In the genomic region with DNA sequence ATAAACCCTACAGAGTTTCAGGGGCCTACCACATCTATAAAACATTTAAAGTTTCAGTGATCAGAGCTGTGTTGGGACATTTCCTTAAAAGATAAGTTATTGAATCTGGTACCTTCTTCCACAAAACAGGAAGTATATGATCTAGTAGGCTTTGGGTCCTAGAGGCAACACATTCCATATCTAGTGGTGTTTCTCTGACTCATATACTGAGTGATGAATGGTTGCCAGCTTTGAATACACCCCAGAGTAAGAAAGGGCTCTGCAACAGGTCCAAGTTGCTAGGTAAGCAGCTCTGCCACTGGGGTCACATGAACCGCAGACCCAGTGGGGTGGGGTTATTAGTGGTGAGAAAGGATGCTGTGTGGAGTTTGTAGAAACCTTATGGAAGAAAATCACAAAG, we compare ENCODE assay signal across 23 cellular contexts. TPM values are rescaled to one million over a fixed set of nuclear protein-coding genes. Genes with fewer than 3 reads are reported as not detected.
DNase-seq lines count a peak whose midpoint lies in the region; ATAC-seq, FAIRE-seq and TF ChIP-seq lines count a peak whose summit lies in the region.
"Had no signal": no experiment of that assay in that cellular context is flagged by ENCODE, and none has a peak within 500 bp of the region (broad histone marks: within the 10 kb centered on the region; RNA-seq: fewer than 3 reads in every experiment).

No MANE protein-coding gene starts in this region.

- H3K27ac ChIP-seq in K562 (ENCODE audit: extremely low read depth, low read depth, low read length), result no peak overlapping the region

- DNase-seq in A172 (ENCODE audit: low spot score) (peak; percentile 3), HCEC 1CT (peak; percentile 26), NCI-H226 (peak; percentile 32), K562 (ENCODE audit: extremely low read depth in 1 of 4, low spot score in 3 of 4) (no peak), T-helper 17 cell (no peak), SK-N-DZ (ENCODE audit: low spot score) (no peak)
- DNase-seq: C1 segment of cervical spinal cord; Calu3; CD4-positive, alpha-beta T cell; DMS 273 treated with DMSO at 0.1 percent for 48 hours; DMS79; EL; GDM1; HFFc6 had no signal

- TF ChIP-seq EP300 in K562 (IDR thresholded peaks at IDR 0.05; ENCODE audit: low read length), result no peak

- H3K27ac Mint-ChIP-seq in T-helper 17 cell, result no peak overlapping the region
- H3K27ac Mint-ChIP-seq: B cell; CD4-positive, alpha-beta T cell; HFFc6; IgD-negative memory B cell had no signal

- H3K36me3 Mint-ChIP-seq in T-helper 17 cell (ENCODE audit: low read depth), result no peaks in the 10 kb centered on the region

- H3K4me3 Mint-ChIP-seq in T-helper 17 cell, result no peak overlapping the region
- H3K4me3 Mint-ChIP-seq: B cell; CD4-positive, alpha-beta T cell; HFFc6; IgD-negative memory B cell had no signal

- no peak for TF ChIP-seq POLR2A in K562 (conservative IDR thresholded peaks at IDR 0.05)

- H2AFZ ChIP-seq in K562 (ENCODE audit: low read depth, low read length), result no peak overlapping the region; the same call in 1 of the 2 replicates

- intact Hi-C loops in K562 (cut with micrococcal nuclease), result no loop called here

- no peak for FAIRE-seq in K562 (lab: Jason Lieb, UNC)
- FAIRE-seq: A204.1, GM12892, GM19239, H1 had no signal

- no peaks in the 10 kb centered on the region for H3K27me3 ChIP-seq in K562 (ENCODE audit: control insufficient read depth in 2 of 2, insufficient read depth in 2 of 2, low read length in 2 of 2)

- in situ Hi-C loops in K562 (cut with MboI), result no loop called here

- no peaks in the 10 kb centered on the region for H3K79me2 ChIP-seq in K562 (ENCODE audit: control insufficient read depth, insufficient read depth, low read length)

- no peak for TF ChIP-seq RAD21 in K562 (CRISPR knock-in tag; conservative IDR thresholded peaks at IDR 0.05 in 1 of 2, IDR thresholded peaks at IDR 0.05 in 1 of 2)

- no peak for TF ChIP-seq CTCF in K562 (IDR thresholded peaks at IDR 0.05 in 2 of 3, conservative IDR thresholded peaks at IDR 0.05 in 1 of 3; ENCODE audit: insufficient read depth in 2 of 3, low read depth in 1 of 3, low read length in 3 of 3)

- no peaks in the 10 kb centered on the region for H3K36me3 ChIP-seq in K562 (ENCODE audit: control insufficient read depth, insufficient read depth, low read length)
- H3K36me3 ChIP-seq: HAP-1 had no signal

- peaks cover 0 to 29% of the 10 kb centered on the region in 2 experiments; a peak in 3 of 5 replicates for H3K4me1 ChIP-seq in K562 (replicated peaks in 1 of 2; ENCODE audit: control insufficient read depth in 2 of 2, insufficient read depth in 2 of 2, low read length in 2 of 2)
- H3K4me1 ChIP-seq: HAP-1 had no signal

- no peak overlapping the region for H3K4me2 ChIP-seq in K562 (ENCODE audit: insufficient read depth, low read length)

- H3K4me3 ChIP-seq in K562, result no peak overlapping the region
- H3K4me3 ChIP-seq: HAP-1 had no signal

- H3K9ac ChIP-seq in K562 (ENCODE audit: insufficient read depth in 1 of 2, low read depth in 2 of 2, low read length in 2 of 2), result no peak overlapping the region

- no peak for ATAC-seq in K562
- ATAC-seq in HG03139 (IDR thresholded peaks at IDR 0.05; ENCODE audit: unreplicated experiment), result no peak
- ATAC-seq in T-helper 17 cell, result no peak
- ATAC-seq in HG03175 (IDR thresholded peaks at IDR 0.05; ENCODE audit: unreplicated experiment), result no peak

- WGBS in K562 (ENCODE audit: insufficient coverage, low coverage, missing lambda C conversion rate), result 38% methylated on average over 1 of the region's 1 CpG

- H3K9me3 ChIP-seq in K562 (replicated peaks; ENCODE audit: control insufficient read depth, insufficient read depth, low read depth, low read length) (no peaks in the 10 kb centered on the region; the same call in 1 of the 2 replicates), T-helper 17 cell (ENCODE audit: control insufficient read depth, low read length, poor library complexity, severe bottlenecking) (no peaks in the 10 kb centered on the region)
- H3K9me3 ChIP-seq: HAP-1 had no signal

- BruUV-seq in K562 (replicated peaks; lab: Mats Ljungman, UMichigan), result no TSS peak

- POLR2A ChIA-PET in K562 (lab: Yijun Ruan, JAX), result no interaction called here

- H3K4me1 Mint-ChIP-seq in T-helper 17 cell, result peaks cover 17% of the 10 kb centered on the region
- H3K4me1 Mint-ChIP-seq: B cell had no signal

- H3K27me3 Mint-ChIP-seq in T-helper 17 cell, result no peaks in the 10 kb centered on the region
- H3K27me3 Mint-ChIP-seq: CD4-positive, alpha-beta T cell had no signal

- no peaks in the 10 kb centered on the region for H3K9me1 ChIP-seq in K562 (ENCODE audit: control insufficient read depth, insufficient read depth, low read length)

- no peaks in the 10 kb centered on the region for H4K20me1 ChIP-seq in K562 (replicated peaks; ENCODE audit: control insufficient read depth, insufficient read depth, low read length)

- CTCF ChIA-PET in K562 (lab: Yijun Ruan, JAX; ENCODE audit: low intra/inter-chr PET ratio), result no interaction called here

TF ChIP-seq in K562, 482 proteins besides CTCF, POLR2A, EP300 and RAD21:
- TF ChIP-seq HMGN3 (IDR thresholded peaks at IDR 0.05; ENCODE audit: borderline replicate concordance, extremely low read depth, insufficient read length, low read depth, low read length), result no peak
- no peak for TF ChIP-seq NCOA1 (IDR thresholded peaks at IDR 0.05; ENCODE audit: low read depth)
- no peak for TF ChIP-seq HNRNPUL1 (IDR thresholded peaks at IDR 0.05; ENCODE audit: low read length)
- no peak for TF ChIP-seq ETV5 (CRISPR knock-in tag; IDR thresholded peaks at IDR 0.05; ENCODE audit: low read depth)
- TF ChIP-seq FOSL1 (tag; conservative IDR thresholded peaks at IDR 0.05), result peak; percentile 63
- TF ChIP-seq, protein P1, sequence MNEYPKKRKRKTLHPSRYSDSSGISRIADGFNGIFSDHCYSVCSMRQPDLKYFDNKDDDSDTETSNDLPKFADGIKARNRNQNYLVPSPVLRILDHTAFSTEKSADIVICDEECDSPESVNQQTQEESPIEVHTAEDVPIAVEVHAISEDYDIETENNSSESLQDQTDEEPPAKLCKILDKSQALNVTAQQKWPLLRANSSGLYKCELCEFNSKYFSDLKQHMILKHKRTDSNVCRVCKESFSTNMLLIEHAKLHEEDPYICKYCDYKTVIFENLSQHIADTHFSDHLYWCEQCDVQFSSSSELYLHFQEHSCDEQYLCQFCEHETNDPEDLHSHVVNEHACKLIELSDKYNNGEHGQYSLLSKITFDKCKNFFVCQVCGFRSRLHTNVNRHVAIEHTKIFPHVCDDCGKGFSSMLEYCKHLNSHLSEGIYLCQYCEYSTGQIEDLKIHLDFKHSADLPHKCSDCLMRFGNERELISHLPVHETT (CRISPR knock-in tag; conservative IDR thresholded peaks at IDR 0.05 in 1 of 2, IDR thresholded peaks at IDR 0.05 in 1 of 2), result no peak
- TF ChIP-seq KAT2B (IDR thresholded peaks at IDR 0.05; ENCODE audit: low read depth, low read length), result no peak
- no peak for TF ChIP-seq TAF1 (IDR thresholded peaks at IDR 0.05; ENCODE audit: control insufficient read depth, extremely low read depth, insufficient read depth, low read length, severe bottlenecking)

RNA-seq across cellular contexts. Expression of a gene that starts 32.4 kb away (rescaled TPM):
- total RNA-seq in A172 (2014; rRNA removed; shearing (Covaris generic)), result 21.4 and 22.0 TPM in 2 replicates
- total RNA-seq in K562 (2011; cell fraction: chromatin; rRNA removed; ENCODE audit: low replicate concordance), result 37.8 and 159 TPM in 2 replicates
- total RNA-seq in K562 (2011; cell fraction: nucleolus; rRNA removed), result 25.5 and 37.8 TPM in 2 replicates
- 54.1 and 87.3 TPM in 2 replicates for total RNA-seq in K562 (2011; cell fraction: nucleoplasm; rRNA removed)
- total RNA-seq in K562 (2014; rRNA removed), result 11.1 and 12.2 TPM in 2 replicates
- 21.8 and 26.3 TPM in 2 replicates for total RNA-seq in K562 (2014; rRNA removed; fragmentation: Illumina TruSeq; extraction: Trizol)
- total RNA-seq in K562 (2015; rRNA removed; fragmentation: Illumina TruSeq; extraction: Trizol), result 25.1 and 25.9 TPM in 2 replicates
- total RNA-seq in K562 (2021), result 13.1 and 16.3 TPM in 2 replicates
- 26.0 and 29.1 TPM in 2 replicates for polyA plus RNA-seq in K562 (2011; rRNA removed)
- 5.1 and 10.0 TPM in 2 replicates for polyA plus RNA-seq in K562 (2011; cell fraction: cytosol; rRNA removed)
- 54.6 and 88.2 TPM in 2 replicates for polyA plus RNA-seq in K562 (2011; cell fraction: nucleus; rRNA removed)
- polyA plus RNA-seq in K562 (2012), result 8.3 and 14.1 TPM in 2 replicates
- polyA plus RNA-seq in K562 (2014; fragmentation: Illumina TruSeq; extraction: Trizol), result 12.0 and 14.1 TPM in 2 replicates
- 1 to 10 TPM; 2.8 to 4.5 TPM for polyA plus RNA-seq in K562 (2014; fragmentation: Nextera tagmentation; extraction: Ambion mirVana)
- 10.0 and 14.3 TPM in 2 replicates for polyA plus RNA-seq in K562 (2014; rRNA removed)
- polyA minus RNA-seq in K562 (2011; rRNA and poly(A)+ RNA removed), result 107 and 144 TPM in 2 replicates
- 22.8 and 32.4 TPM in 2 replicates for polyA minus RNA-seq in K562 (2011; cell fraction: cytosol; rRNA and poly(A)+ RNA removed)
- 131 and 285 TPM in 2 replicates for polyA minus RNA-seq in K562 (2011; cell fraction: nucleus; rRNA and poly(A)+ RNA removed)
- total RNA-seq in T-helper 17 cell, result 100 to 1,000 TPM in 1 of 2 donors, 10 to 100 TPM in 1; 93.8 to 118 TPM
- polyA plus RNA-seq in SK-N-DZ (2014; cell fraction: cytosol; rRNA removed), result 10.0 and 16.0 TPM in 2 replicates
- polyA plus RNA-seq in SK-N-DZ (2014; cell fraction: nucleus; rRNA removed), result 39.4 and 41.9 TPM in 2 replicates

Comparison
In these comparisons a context has a peak if more than half of its experiments do, and no peak if none do; other contexts are left out.
1. DNase-seq: peak in A172 (single experiment), HCEC 1CT (single experiment) and NCI-H226 (single experiment); none in K562 (0 of 4), T-helper 17 cell (0 of 3) and SK-N-DZ (single experiment).